ENCODE assay signal across 8 cellular contexts in genomic region chr12:102917026-102917787, GRCh38. TPM values are rescaled to one million over a fixed set of nuclear protein-coding genes. Genes with fewer than 3 reads are reported as not detected.
DNase-seq lines count a peak whose midpoint lies in the region; TF ChIP-seq lines count a peak whose summit lies in the region.

Gene PAH, minus strand, starts transcription at chr12:102917244. Its CDS starts 114 bp downstream, at chr12:102917130.

- H3K36me3 ChIP-seq in adipocyte (ENCODE audit: control insufficient read depth, insufficient read depth, low read length, severe bottlenecking) (no peaks in the 10 kb centered on the region), mucosa of rectum (ENCODE audit: control insufficient read depth in 2 of 2, insufficient read depth in 2 of 2, low read length in 2 of 2) (no peaks in the 10 kb centered on the region)

- peak; percentile 17 for TF ChIP-seq POLR2A in GM19193 (IDR thresholded peaks at IDR 0.05; ENCODE audit: extremely low read depth, insufficient read depth, insufficient read length)

- H3K9me3 ChIP-seq in adipocyte (ENCODE audit: control insufficient read depth, low read length), result no peaks in the 10 kb centered on the region
- H3K9me3 ChIP-seq in mucosa of rectum (ENCODE audit: control insufficient read depth in 2 of 2, low read length in 2 of 2), result no peaks in the 10 kb centered on the region

- H3K9me3 Mint-ChIP-seq in IgD-negative memory B cell, result peaks cover 0 to 3% (median 0%) of the 10 kb centered on the region in 3 donors

- H3K27me3 ChIP-seq in adipocyte (replicated peaks; ENCODE audit: control insufficient read depth, insufficient read depth, low read length) (peaks cover 7% of the 10 kb centered on the region), mucosa of rectum (ENCODE audit: control insufficient read depth in 2 of 2, insufficient read depth in 2 of 2, low read length in 2 of 2) (no peaks in the 10 kb centered on the region)

- no peaks in the 10 kb centered on the region for H3K36me3 Mint-ChIP-seq in IgD-negative memory B cell

- TF ChIP-seq CTCF in 22Rv1 (IDR thresholded peaks at IDR 0.05), result peak; percentile 68

- peaks cover 6% of the 10 kb centered on the region for H3K27me3 Mint-ChIP-seq in IgD-negative memory B cell

- H3K4me1 ChIP-seq in adipocyte (ENCODE audit: control insufficient read depth, insufficient read depth, low read length) (no peaks in the 10 kb centered on the region), mucosa of rectum (ENCODE audit: control insufficient read depth in 2 of 2, insufficient read depth in 2 of 2, low read length in 2 of 2) (peaks cover 0 to 2% of the 10 kb centered on the region in 2 donors)

- H3K4me3 Mint-ChIP-seq in IgD-negative memory B cell, result peak within 1 kb of the TSS; percentile 34 to 93 (median 86)

- peak within 1 kb of the TSS; percentile 50 for H3K27ac ChIP-seq in 22Rv1
- H3K27ac ChIP-seq in mucosa of rectum (ENCODE audit: low read depth in 2 of 2, low read length in 2 of 2), result no peak within 1 kb of the TSS

- DNase-seq in adipocyte (ENCODE audit: low read depth) (no peak), cerebellum (ENCODE audit: low spot score) (no peak), SHP77 (lab: John Stamatoyannopoulos, UW) (no peak), dermis blood vessel endothelial cell (no peak)

- H3K9ac ChIP-seq in adipocyte (ENCODE audit: low read length) (no peak within 1 kb of the TSS), mucosa of rectum (ENCODE audit: low read depth in 1 of 2, low read length in 2 of 2) (no peak within 1 kb of the TSS)

- H3K27ac Mint-ChIP-seq in IgD-negative memory B cell, result peak within 1 kb of the TSS in 2 of 3 donors; percentile 50 to 90

- peaks cover 3 to 12% (median 4%) of the 10 kb centered on the region in 3 donors for H3K4me1 Mint-ChIP-seq in IgD-negative memory B cell

- H3K4me3 ChIP-seq in adipocyte (ENCODE audit: low read length) (peak within 1 kb of the TSS; percentile 27), mucosa of rectum (ENCODE audit: low read length in 2 of 2) (peak within 1 kb of the TSS; percentile 38 to 48)

RNA-seq across cellular contexts. Expression of gene PAH, which starts in this region (rescaled TPM):
- not detected for polyA plus RNA-seq in IgD-negative memory B cell
- total RNA-seq in cerebellum (1.2 TPM), dermis blood vessel endothelial cell (not detected in 2 replicates)
